ENCODE assay signal across 8 cellular contexts in the genomic region with DNA sequence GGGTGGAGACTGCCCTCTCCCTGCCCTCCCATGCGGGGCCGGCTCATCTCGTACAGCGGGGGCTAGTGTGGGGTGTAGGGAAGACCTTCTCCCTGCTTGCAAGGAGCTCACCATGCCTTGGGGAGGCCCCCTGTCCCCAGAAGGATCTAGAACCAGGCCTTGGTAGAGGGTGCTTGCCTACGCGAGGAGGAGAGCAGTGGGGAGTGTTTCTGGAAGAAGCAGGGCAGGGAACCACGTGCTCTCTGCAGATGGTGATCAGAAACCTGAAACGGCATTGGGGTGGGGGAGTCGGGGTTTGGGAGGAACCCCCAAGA. TPM values are rescaled to one million over a fixed set of nuclear protein-coding genes. Genes with fewer than 3 reads are reported as not detected.
DNase-seq lines count a peak whose midpoint lies in the region; ATAC-seq and TF ChIP-seq lines count a peak whose summit lies in the region.

No MANE protein-coding gene starts in this region.

- H3K36me3 Mint-ChIP-seq in neural progenitor cell: no peaks in the 10 kb centered on the region

- no peak for TF ChIP-seq POLR2A in breast epithelium (IDR thresholded peaks at IDR 0.05)

- peak overlapping the region; percentile 76 for H3K4me3 ChIP-seq in left ventricle myocardium inferior
- H3K4me3 ChIP-seq in breast epithelium: peak overlapping the region; percentile 52 to 84 (median 68)
- H3K4me3 ChIP-seq in mucosa of stomach (ENCODE audit: low read length): peak overlapping the region; percentile 54
- peak overlapping the region; percentile 14 to 24 for H3K4me3 ChIP-seq in aorta (ENCODE audit: low read length in 2 of 2)
- H3K4me3 ChIP-seq in neural progenitor cell: no peak overlapping the region

- H3K27ac ChIP-seq in left ventricle myocardium inferior (replicated peaks) (peak overlapping the region; percentile 99), breast epithelium (peak overlapping the region; percentile 97 to 100), aorta (ENCODE audit: low read depth in 1 of 2, low read length in 2 of 2) (peak overlapping the region; percentile 89 to 98), neural progenitor cell (no peak overlapping the region)

- peaks cover 55% of the 10 kb centered on the region for H4K20me1 ChIP-seq in neural progenitor cell (ENCODE audit: low read depth)

- no peak for TF ChIP-seq CTCF in left ventricle myocardium inferior (IDR thresholded peaks at IDR 0.05; ENCODE audit: borderline replicate concordance)
- TF ChIP-seq CTCF in breast epithelium (IDR thresholded peaks at IDR 0.05): no peak
- TF ChIP-seq CTCF in neural progenitor cell (IDR thresholded peaks at IDR 0.05): no peak
- TF ChIP-seq CTCF in GM13976 (IDR thresholded peaks at IDR 0.05; ENCODE audit: borderline replicate concordance, control extremely low read depth, extremely low read depth, insufficient read depth, missing control alignments): no peak

- H3F3A ChIP-seq in neural progenitor cell (ENCODE audit: low read depth): peaks cover 18% of the 10 kb centered on the region

- peak overlapping the region; percentile 72 for H3K9ac ChIP-seq in mucosa of stomach (ENCODE audit: low read length)
- H3K9ac ChIP-seq in neural progenitor cell: no peak overlapping the region

- in situ Hi-C loops in GM13976 (cut with MboI; ENCODE audit: low sequenced_read_pairs, unreplicated experiment): no loop called here

- H3K27me3 ChIP-seq in left ventricle myocardium inferior (ENCODE audit: low read depth): no peaks in the 10 kb centered on the region
- H3K27me3 ChIP-seq in breast epithelium: no peaks in the 10 kb centered on the region
- no peaks in the 10 kb centered on the region for H3K27me3 ChIP-seq in mucosa of stomach (ENCODE audit: control insufficient read depth, insufficient read depth, low read length)
- no peaks in the 10 kb centered on the region for H3K27me3 ChIP-seq in aorta (ENCODE audit: control insufficient read depth in 1 of 2, insufficient read depth in 2 of 2, low read length in 1 of 2)
- peaks cover 31% of the 10 kb centered on the region for H3K27me3 ChIP-seq in neural progenitor cell

- intact Hi-C loops in left ventricle myocardium inferior (cut with micrococcal nuclease) (no loop called here), cardiac septum (cut with DNase I) (no loop called here), breast epithelium (cut with DNase I; ENCODE audit: low total_unique reads) (no loop called here), aorta (cut with DNase I) (no loop called here)

- H3K27ac Mint-ChIP-seq in neural progenitor cell: no peak overlapping the region

- no peaks in the 10 kb centered on the region for H3K9me3 Mint-ChIP-seq in neural progenitor cell

- H3K4me1 ChIP-seq in left ventricle myocardium inferior (peaks cover 78% of the 10 kb centered on the region), breast epithelium (peaks cover 3 to 15% of the 10 kb centered on the region in 2 donors), mucosa of stomach (ENCODE audit: control insufficient read depth, insufficient read depth, low read length) (peaks cover 54% of the 10 kb centered on the region), aorta (ENCODE audit: control insufficient read depth in 1 of 2, insufficient read depth in 2 of 2, low read length in 2 of 2) (no peaks in the 10 kb centered on the region), neural progenitor cell (peaks cover 22% of the 10 kb centered on the region)

- no peak overlapping the region for H3K4me2 ChIP-seq in neural progenitor cell

- H3K27me3 Mint-ChIP-seq in neural progenitor cell (ENCODE audit: insufficient read depth, low read depth): peaks cover 4% of the 10 kb centered on the region

- H3K36me3 ChIP-seq in left ventricle myocardium inferior (no peaks in the 10 kb centered on the region), breast epithelium (no peaks in the 10 kb centered on the region), mucosa of stomach (ENCODE audit: control insufficient read depth, insufficient read depth, low read length) (no peaks in the 10 kb centered on the region), aorta (ENCODE audit: control insufficient read depth in 1 of 2, insufficient read depth in 2 of 2, low read length in 1 of 2) (no peaks in the 10 kb centered on the region), neural progenitor cell (no peaks in the 10 kb centered on the region)

- no peak overlapping the region for H2AFZ ChIP-seq in neural progenitor cell (replicated peaks)

- no peak overlapping the region for H3K4me3 Mint-ChIP-seq in neural progenitor cell

- H3K4me1 Mint-ChIP-seq in neural progenitor cell: peaks cover 46% of the 10 kb centered on the region

- H3K9me3 ChIP-seq in left ventricle myocardium inferior (replicated peaks) (no peaks in the 10 kb centered on the region), breast epithelium (no peaks in the 10 kb centered on the region), mucosa of stomach (ENCODE audit: control insufficient read depth, low read length) (no peaks in the 10 kb centered on the region), aorta (ENCODE audit: control insufficient read depth, low read length) (no peaks in the 10 kb centered on the region), neural progenitor cell (ENCODE audit: low read depth) (no peaks in the 10 kb centered on the region)

- no peak for ATAC-seq in aorta (ENCODE audit: low FRiP score)
- no peak for ATAC-seq in GM18498 (IDR thresholded peaks at IDR 0.05; ENCODE audit: unreplicated experiment)

- DNase-seq in left ventricle myocardium inferior (no peak), cardiac septum (ENCODE audit: low spot score) (no peak), breast epithelium (ENCODE audit: low spot score in 2 of 2) (no peak), aorta (no peak), neural progenitor cell (ENCODE audit: low spot score) (no peak), GM13976 (ENCODE audit: low spot score) (no peak)

- no peaks in the 10 kb centered on the region for H3K79me2 ChIP-seq in neural progenitor cell (ENCODE audit: low read depth)

- WGBS in aorta, 2 donors: 20 to 21% methylated on average over 9 of the region's 9 CpGs

RNA-seq across cellular contexts. Expression of gene MAFK, which starts 2.7 kb away (rescaled TPM):
- 76.5 TPM for total RNA-seq in left ventricle myocardium inferior
- total RNA-seq in cardiac septum: 192 TPM
- total RNA-seq in breast epithelium: 10 to 100 TPM; 14.4 to 25.9 (median 25.2) TPM
- total RNA-seq in aorta: 100 to 1,000 TPM in 1 of 2 donors, 10 to 100 TPM in 1; 86.3 to 131 TPM
- polyA plus RNA-seq in aorta: 100 to 1,000 TPM in 1 of 2 donors, 10 to 100 TPM in 1; 85.4 to 106 TPM
- 4.3 and 4.7 TPM in 2 replicates for total RNA-seq in neural progenitor cell (ENCODE audit: low replicate concordance)

RNA-seq across cellular contexts. Expression of gene TMEM184A, which starts 22.8 kb away (rescaled TPM):
- total RNA-seq in left ventricle myocardium inferior (0.36 TPM), cardiac septum (0.08 TPM), breast epithelium (1 to 10 TPM in 2 of 3 donors, not detected in 1; 6.6 to 8.2 TPM), aorta (under 1 TPM in 1 of 2 donors, not detected in 1; 0.06 TPM), neural progenitor cell (ENCODE audit: low replicate concordance) (0.17 and 0.22 TPM in 2 replicates)
- polyA plus RNA-seq in aorta: 1 to 10 TPM in 1 of 2 donors, under 1 TPM in 1; 0.84 to 6.1 TPM

RNA-seq across cellular contexts. Expression of gene INTS1, which starts 29.0 kb away (rescaled TPM):
- total RNA-seq in left ventricle myocardium inferior: 29.9 TPM
- total RNA-seq in cardiac septum: 54.7 TPM
- total RNA-seq in breast epithelium: 10 to 100 TPM; 27.5 to 32.1 (median 27.7) TPM
- 10 to 100 TPM; 56.4 to 77.9 TPM for total RNA-seq in aorta
- 100 to 1,000 TPM in 1 of 2 donors, 10 to 100 TPM in 1; 17.2 to 109 TPM for polyA plus RNA-seq in aorta
- 16.5 and 76.7 TPM in 2 replicates for total RNA-seq in neural progenitor cell (ENCODE audit: low replicate concordance)

RNA-seq across cellular contexts. Expression of gene PSMG3, which starts 36.6 kb away (rescaled TPM):
- total RNA-seq in left ventricle myocardium inferior (11.2 TPM), cardiac septum (12.1 TPM), breast epithelium (10 to 100 TPM; 32.6 to 52.8 (median 45.4) TPM), aorta (10 to 100 TPM; 14.1 to 18.9 TPM), neural progenitor cell (ENCODE audit: low replicate concordance) (31.1 and 50.3 TPM in 2 replicates)
- polyA plus RNA-seq in aorta: 10 to 100 TPM; 42.9 to 45.2 TPM
